Comparison of ENCODE assay signal across 1 cellular context in the genomic region with DNA sequence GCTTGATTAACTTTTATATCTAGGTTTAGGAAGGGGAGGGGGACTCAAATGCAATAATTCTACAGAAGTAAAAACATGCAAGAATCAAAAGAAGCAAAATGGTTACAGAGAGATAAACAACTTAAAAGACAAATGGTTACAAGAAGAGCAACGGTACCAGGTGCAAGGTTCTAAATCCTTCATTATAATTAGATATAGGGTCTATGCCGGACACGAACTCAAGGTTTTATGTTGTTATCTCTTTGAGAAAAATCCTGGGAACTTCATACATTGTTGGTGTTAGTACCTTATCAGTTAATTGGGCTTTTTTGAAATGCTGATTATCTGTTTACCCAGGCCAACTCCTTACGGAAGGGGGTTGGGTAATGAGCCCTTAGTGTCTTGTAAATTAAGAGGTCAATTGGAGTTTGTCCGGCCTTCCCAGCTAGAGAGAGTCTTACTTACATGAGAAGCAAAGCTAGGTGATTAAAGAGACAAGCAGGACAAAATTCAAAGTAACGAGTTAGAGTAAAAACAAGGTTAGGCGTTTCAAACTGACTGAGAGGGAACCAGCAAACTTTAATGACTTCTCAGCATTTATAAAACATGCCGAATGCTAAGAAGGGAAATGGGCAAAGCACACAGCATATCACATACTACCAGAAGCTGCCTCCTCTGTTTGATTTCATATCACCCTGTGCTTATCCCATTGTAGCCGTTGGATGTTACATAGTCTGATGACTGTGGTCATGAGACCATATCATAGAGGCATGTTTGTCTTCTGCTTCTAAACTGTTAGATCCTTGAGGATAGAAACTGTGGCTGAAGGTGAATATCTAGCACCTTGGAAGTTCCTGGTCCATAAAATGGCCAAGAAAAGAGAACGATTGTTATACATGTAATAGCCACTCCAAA.
TF ChIP-seq lines count a peak whose summit lies in the region.
"Not testable (repeated sequence)": the region's sequence is repeated elsewhere in the genome, so short reads cannot be mapped to it uniquely, and the experiment has no call there.

No MANE protein-coding gene starts in this region.

TF ChIP-seq in K562, 482 proteins besides CTCF, POLR2A, EP300 and RAD21 (continues in another document):
- TF ChIP-seq, protein P1, sequence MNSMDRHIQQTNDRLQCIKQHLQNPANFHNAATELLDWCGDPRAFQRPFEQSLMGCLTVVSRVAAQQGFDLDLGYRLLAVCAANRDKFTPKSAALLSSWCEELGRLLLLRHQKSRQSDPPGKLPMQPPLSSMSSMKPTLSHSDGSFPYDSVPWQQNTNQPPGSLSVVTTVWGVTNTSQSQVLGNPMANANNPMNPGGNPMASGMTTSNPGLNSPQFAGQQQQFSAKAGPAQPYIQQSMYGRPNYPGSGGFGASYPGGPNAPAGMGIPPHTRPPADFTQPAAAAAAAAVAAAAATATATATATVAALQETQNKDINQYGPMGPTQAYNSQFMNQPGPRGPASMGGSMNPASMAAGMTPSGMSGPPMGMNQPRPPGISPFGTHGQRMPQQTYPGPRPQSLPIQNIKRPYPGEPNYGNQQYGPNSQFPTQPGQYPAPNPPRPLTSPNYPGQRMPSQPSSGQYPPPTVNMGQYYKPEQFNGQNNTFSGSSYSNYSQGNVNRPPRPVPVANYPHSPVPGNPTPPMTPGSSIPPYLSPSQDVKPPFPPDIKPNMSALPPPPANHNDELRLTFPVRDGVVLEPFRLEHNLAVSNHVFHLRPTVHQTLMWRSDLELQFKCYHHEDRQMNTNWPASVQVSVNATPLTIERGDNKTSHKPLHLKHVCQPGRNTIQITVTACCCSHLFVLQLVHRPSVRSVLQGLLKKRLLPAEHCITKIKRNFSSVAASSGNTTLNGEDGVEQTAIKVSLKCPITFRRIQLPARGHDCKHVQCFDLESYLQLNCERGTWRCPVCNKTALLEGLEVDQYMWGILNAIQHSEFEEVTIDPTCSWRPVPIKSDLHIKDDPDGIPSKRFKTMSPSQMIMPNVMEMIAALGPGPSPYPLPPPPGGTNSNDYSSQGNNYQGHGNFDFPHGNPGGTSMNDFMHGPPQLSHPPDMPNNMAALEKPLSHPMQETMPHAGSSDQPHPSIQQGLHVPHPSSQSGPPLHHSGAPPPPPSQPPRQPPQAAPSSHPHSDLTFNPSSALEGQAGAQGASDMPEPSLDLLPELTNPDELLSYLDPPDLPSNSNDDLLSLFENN (IDR thresholded peaks at IDR 0.05; ENCODE audit: low read depth in 2 of 2, low read length in 2 of 2), result 0 out of 4 replicates have a peak, but pooled peaks of 1 of the 2 experiments have one; percentile 10
- TF ChIP-seq CXXC5 (CRISPR knock-in tag; IDR thresholded peaks at IDR 0.05), result peak; percentile 39
- TF ChIP-seq, protein P2, sequence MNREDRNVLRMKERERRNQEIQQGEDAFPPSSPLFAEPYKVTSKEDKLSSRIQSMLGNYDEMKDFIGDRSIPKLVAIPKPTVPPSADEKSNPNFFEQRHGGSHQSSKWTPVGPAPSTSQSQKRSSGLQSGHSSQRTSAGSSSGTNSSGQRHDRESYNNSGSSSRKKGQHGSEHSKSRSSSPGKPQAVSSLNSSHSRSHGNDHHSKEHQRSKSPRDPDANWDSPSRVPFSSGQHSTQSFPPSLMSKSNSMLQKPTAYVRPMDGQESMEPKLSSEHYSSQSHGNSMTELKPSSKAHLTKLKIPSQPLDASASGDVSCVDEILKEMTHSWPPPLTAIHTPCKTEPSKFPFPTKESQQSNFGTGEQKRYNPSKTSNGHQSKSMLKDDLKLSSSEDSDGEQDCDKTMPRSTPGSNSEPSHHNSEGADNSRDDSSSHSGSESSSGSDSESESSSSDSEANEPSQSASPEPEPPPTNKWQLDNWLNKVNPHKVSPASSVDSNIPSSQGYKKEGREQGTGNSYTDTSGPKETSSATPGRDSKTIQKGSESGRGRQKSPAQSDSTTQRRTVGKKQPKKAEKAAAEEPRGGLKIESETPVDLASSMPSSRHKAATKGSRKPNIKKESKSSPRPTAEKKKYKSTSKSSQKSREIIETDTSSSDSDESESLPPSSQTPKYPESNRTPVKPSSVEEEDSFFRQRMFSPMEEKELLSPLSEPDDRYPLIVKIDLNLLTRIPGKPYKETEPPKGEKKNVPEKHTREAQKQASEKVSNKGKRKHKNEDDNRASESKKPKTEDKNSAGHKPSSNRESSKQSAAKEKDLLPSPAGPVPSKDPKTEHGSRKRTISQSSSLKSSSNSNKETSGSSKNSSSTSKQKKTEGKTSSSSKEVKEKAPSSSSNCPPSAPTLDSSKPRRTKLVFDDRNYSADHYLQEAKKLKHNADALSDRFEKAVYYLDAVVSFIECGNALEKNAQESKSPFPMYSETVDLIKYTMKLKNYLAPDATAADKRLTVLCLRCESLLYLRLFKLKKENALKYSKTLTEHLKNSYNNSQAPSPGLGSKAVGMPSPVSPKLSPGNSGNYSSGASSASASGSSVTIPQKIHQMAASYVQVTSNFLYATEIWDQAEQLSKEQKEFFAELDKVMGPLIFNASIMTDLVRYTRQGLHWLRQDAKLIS (CRISPR knock-in tag; IDR thresholded peaks at IDR 0.05), result peak; percentile 73; the same call in 1 of the 2 replicates
- TF ChIP-seq, protein P3, sequence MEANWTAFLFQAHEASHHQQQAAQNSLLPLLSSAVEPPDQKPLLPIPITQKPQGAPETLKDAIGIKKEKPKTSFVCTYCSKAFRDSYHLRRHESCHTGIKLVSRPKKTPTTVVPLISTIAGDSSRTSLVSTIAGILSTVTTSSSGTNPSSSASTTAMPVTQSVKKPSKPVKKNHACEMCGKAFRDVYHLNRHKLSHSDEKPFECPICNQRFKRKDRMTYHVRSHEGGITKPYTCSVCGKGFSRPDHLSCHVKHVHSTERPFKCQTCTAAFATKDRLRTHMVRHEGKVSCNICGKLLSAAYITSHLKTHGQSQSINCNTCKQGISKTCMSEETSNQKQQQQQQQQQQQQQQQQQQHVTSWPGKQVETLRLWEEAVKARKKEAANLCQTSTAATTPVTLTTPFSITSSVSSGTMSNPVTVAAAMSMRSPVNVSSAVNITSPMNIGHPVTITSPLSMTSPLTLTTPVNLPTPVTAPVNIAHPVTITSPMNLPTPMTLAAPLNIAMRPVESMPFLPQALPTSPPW (CRISPR knock-in tag; IDR thresholded peaks at IDR 0.05), result peak; percentile 47
- TF ChIP-seq, protein P4, sequence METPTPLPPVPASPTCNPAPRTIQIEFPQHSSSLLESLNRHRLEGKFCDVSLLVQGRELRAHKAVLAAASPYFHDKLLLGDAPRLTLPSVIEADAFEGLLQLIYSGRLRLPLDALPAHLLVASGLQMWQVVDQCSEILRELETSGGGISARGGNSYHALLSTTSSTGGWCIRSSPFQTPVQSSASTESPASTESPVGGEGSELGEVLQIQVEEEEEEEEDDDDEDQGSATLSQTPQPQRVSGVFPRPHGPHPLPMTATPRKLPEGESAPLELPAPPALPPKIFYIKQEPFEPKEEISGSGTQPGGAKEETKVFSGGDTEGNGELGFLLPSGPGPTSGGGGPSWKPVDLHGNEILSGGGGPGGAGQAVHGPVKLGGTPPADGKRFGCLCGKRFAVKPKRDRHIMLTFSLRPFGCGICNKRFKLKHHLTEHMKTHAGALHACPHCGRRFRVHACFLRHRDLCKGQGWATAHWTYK (CRISPR knock-in tag; IDR thresholded peaks at IDR 0.05), result 0 out of 2 replicates have a peak, but pooled peaks have one; percentile 40
- TF ChIP-seq, protein P5, sequence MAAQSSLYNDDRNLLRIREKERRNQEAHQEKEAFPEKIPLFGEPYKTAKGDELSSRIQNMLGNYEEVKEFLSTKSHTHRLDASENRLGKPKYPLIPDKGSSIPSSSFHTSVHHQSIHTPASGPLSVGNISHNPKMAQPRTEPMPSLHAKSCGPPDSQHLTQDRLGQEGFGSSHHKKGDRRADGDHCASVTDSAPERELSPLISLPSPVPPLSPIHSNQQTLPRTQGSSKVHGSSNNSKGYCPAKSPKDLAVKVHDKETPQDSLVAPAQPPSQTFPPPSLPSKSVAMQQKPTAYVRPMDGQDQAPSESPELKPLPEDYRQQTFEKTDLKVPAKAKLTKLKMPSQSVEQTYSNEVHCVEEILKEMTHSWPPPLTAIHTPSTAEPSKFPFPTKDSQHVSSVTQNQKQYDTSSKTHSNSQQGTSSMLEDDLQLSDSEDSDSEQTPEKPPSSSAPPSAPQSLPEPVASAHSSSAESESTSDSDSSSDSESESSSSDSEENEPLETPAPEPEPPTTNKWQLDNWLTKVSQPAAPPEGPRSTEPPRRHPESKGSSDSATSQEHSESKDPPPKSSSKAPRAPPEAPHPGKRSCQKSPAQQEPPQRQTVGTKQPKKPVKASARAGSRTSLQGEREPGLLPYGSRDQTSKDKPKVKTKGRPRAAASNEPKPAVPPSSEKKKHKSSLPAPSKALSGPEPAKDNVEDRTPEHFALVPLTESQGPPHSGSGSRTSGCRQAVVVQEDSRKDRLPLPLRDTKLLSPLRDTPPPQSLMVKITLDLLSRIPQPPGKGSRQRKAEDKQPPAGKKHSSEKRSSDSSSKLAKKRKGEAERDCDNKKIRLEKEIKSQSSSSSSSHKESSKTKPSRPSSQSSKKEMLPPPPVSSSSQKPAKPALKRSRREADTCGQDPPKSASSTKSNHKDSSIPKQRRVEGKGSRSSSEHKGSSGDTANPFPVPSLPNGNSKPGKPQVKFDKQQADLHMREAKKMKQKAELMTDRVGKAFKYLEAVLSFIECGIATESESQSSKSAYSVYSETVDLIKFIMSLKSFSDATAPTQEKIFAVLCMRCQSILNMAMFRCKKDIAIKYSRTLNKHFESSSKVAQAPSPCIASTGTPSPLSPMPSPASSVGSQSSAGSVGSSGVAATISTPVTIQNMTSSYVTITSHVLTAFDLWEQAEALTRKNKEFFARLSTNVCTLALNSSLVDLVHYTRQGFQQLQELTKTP (IDR thresholded peaks at IDR 0.05; ENCODE audit: low read depth in 1 of 2, partially characterized antibody in 2 of 2), result peak in 1 of 2 experiments; percentile 57
- TF ChIP-seq ARNT (IDR thresholded peaks at IDR 0.05), result peak in 1 of 2 experiments; percentile 55; a peak in 2 of 4 replicates
- TF ChIP-seq SP1 (CRISPR knock-in tag; IDR thresholded peaks at IDR 0.05), result peak; percentile 62; the same call in 1 of the 2 replicates
- peak in 1 of 2 experiments; percentile 76; a peak in 2 of 4 replicates for TF ChIP-seq RCOR1 (IDR thresholded peaks at IDR 0.05; ENCODE audit: borderline replicate concordance in 1 of 2, low read depth in 2 of 2, low read length in 2 of 2)
- TF ChIP-seq PHB2 (IDR thresholded peaks at IDR 0.05; ENCODE audit: low read depth), result 0 out of 2 replicates have a peak, but pooled peaks have one; percentile 14
- TF ChIP-seq ATF7 (IDR thresholded peaks at IDR 0.05), result peak; percentile 35; the same call in 1 of the 2 replicates
- TF ChIP-seq LCOR (CRISPR knock-in tag; IDR thresholded peaks at IDR 0.05), result peak; percentile 60; the same call in 1 of the 2 replicates
- TF ChIP-seq TEAD4 (IDR thresholded peaks at IDR 0.05; ENCODE audit: low read length), result peak; percentile 75
- TF ChIP-seq TEAD4 (CRISPR knock-in tag; IDR thresholded peaks at IDR 0.05; ENCODE audit: borderline replicate concordance); TOE1 (CRISPR knock-in tag; IDR thresholded peaks at IDR 0.05; ENCODE audit: borderline replicate concordance, low read depth): not testable (repeated sequence)
- peak; percentile 32 to 52; a peak in 3 of 4 replicates for TF ChIP-seq FOXK2 (conservative IDR thresholded peaks at IDR 0.05 in 1 of 2, IDR thresholded peaks at IDR 0.05 in 1 of 2; ENCODE audit: low read depth in 2 of 2)
- TF ChIP-seq CAMTA2 (CRISPR knock-in tag; conservative IDR thresholded peaks at IDR 0.05), result 0 out of 2 replicates have a peak, but pooled peaks have one; percentile 39
- peak; percentile 46; the same call in 1 of the 2 replicates for TF ChIP-seq POLR2AphosphoS5 (IDR thresholded peaks at IDR 0.05; ENCODE audit: control insufficient read depth, insufficient read depth, low read depth, low read length)
- TF ChIP-seq GTF2E2 (tag; IDR thresholded peaks at IDR 0.05), result 0 out of 2 replicates have a peak, but pooled peaks have one; percentile 30
- peak; percentile 92 for TF ChIP-seq ARID1B (IDR thresholded peaks at IDR 0.05)
- TF ChIP-seq SOX6 (IDR thresholded peaks at IDR 0.05), result peak; percentile 95
- TF ChIP-seq, protein P6, sequence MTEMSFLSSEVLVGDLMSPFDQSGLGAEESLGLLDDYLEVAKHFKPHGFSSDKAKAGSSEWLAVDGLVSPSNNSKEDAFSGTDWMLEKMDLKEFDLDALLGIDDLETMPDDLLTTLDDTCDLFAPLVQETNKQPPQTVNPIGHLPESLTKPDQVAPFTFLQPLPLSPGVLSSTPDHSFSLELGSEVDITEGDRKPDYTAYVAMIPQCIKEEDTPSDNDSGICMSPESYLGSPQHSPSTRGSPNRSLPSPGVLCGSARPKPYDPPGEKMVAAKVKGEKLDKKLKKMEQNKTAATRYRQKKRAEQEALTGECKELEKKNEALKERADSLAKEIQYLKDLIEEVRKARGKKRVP (CRISPR knock-in tag; IDR thresholded peaks at IDR 0.05), result peak; percentile 55; the same call in 1 of the 2 replicates
- TF ChIP-seq KLF6 (CRISPR knock-in tag; IDR thresholded peaks at IDR 0.05; ENCODE audit: borderline replicate concordance), result peak; percentile 55; the same call in 1 of the 2 replicates
- TF ChIP-seq NBN (IDR thresholded peaks at IDR 0.05; ENCODE audit: low read depth), result peak; percentile 32; the same call in 1 of the 2 replicates
- 0 out of 2 replicates have a peak, but pooled peaks have one; percentile 39 for TF ChIP-seq ZNF584 (CRISPR knock-in tag; IDR thresholded peaks at IDR 0.05; ENCODE audit: low read depth)
- TF ChIP-seq TEAD1 (CRISPR knock-in tag; IDR thresholded peaks at IDR 0.05), result peak in 1 of 2 experiments; percentile 69; a peak in 1 of 4 replicates
- 0 out of 2 replicates have a peak, but pooled peaks have one; percentile 15 for TF ChIP-seq ZEB2 (IDR thresholded peaks at IDR 0.05)
- peak in 1 of 2 experiments; percentile 26; a peak in 2 of 4 replicates for TF ChIP-seq HDAC1 (IDR thresholded peaks at IDR 0.05)
- peak; percentile 71 for TF ChIP-seq TCF3 (CRISPR knock-in tag; IDR thresholded peaks at IDR 0.05)
- peak; percentile 83; the same call in 1 of the 2 replicates for TF ChIP-seq TOE1 (IDR thresholded peaks at IDR 0.05; ENCODE audit: borderline replicate concordance)
- TF ChIP-seq MTA2 (IDR thresholded peaks at IDR 0.05; ENCODE audit: low read depth), result peak; percentile 46
- TF ChIP-seq, protein P7, sequence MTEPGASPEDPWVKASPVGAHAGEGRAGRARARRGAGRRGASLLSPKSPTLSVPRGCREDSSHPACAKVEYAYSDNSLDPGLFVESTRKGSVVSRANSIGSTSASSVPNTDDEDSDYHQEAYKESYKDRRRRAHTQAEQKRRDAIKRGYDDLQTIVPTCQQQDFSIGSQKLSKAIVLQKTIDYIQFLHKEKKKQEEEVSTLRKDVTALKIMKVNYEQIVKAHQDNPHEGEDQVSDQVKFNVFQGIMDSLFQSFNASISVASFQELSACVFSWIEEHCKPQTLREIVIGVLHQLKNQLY (CRISPR knock-in tag; conservative IDR thresholded peaks at IDR 0.05), result 0 out of 4 replicates have a peak, but pooled peaks of 1 of the 2 experiments have one; percentile 30
- TF ChIP-seq, protein P8, sequence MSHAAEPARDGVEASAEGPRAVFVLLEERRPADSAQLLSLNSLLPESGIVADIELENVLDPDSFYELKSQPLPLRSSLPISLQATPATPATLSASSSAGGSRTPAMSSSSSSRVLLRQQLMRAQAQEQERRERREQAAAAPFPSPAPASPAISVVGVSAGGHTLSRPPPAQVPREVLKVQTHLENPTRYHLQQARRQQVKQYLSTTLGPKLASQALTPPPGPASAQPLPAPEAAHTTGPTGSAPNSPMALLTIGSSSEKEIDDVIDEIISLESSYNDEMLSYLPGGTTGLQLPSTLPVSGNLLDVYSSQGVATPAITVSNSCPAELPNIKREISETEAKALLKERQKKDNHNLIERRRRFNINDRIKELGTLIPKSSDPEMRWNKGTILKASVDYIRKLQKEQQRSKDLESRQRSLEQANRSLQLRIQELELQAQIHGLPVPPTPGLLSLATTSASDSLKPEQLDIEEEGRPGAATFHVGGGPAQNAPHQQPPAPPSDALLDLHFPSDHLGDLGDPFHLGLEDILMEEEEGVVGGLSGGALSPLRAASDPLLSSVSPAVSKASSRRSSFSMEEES (CRISPR knock-in tag; IDR thresholded peaks at IDR 0.05), result peak; percentile 70
